Comparison of ENCODE assay signal across 8 cellular contexts in genomic region chr14:87888136-87888999, GRCh38.
DNase-seq lines count a peak whose midpoint lies in the region; ATAC-seq and TF ChIP-seq lines count a peak whose summit lies in the region.

No MANE protein-coding gene starts in this region.

- H4K8ac ChIP-seq in mesenchymal stem cell (ENCODE audit: low read length): no peak overlapping the region

- no peaks in the 10 kb centered on the region for H3K79me1 ChIP-seq in mesenchymal stem cell (replicated peaks; ENCODE audit: low read length, poor library complexity, severe bottlenecking)

- H3K9me3 ChIP-seq in breast epithelium (no peaks in the 10 kb centered on the region), mesenchymal stem cell (ENCODE audit: control insufficient read depth, low read length) (no peaks in the 10 kb centered on the region), spleen (no peaks in the 10 kb centered on the region)

- H2BK12ac ChIP-seq in mesenchymal stem cell (ENCODE audit: low read length in 2 of 2): no peak overlapping the region

- no peak overlapping the region for H3K27ac ChIP-seq in breast epithelium
- no peak overlapping the region for H3K27ac ChIP-seq in HL-60 (replicated peaks)
- no peak overlapping the region for H3K27ac ChIP-seq in mesenchymal stem cell (ENCODE audit: low read length, poor library complexity, severe bottlenecking)
- no peak overlapping the region for H3K27ac ChIP-seq in spleen

- no peak overlapping the region for H2BK15ac ChIP-seq in mesenchymal stem cell (ENCODE audit: low read depth, poor library complexity, severe bottlenecking)

- no peak overlapping the region for H2AFZ ChIP-seq in mesenchymal stem cell (ENCODE audit: low read depth, low read length)

- H2BK5ac ChIP-seq in mesenchymal stem cell (ENCODE audit: low read depth, low read length, poor library complexity, severe bottlenecking): no peak overlapping the region

- H3K4me3 ChIP-seq in breast epithelium (no peak overlapping the region), HL-60 (replicated peaks; ENCODE audit: insufficient read depth, low read length) (no peak overlapping the region), mesenchymal stem cell (ENCODE audit: insufficient read depth in 1 of 2, low read depth in 1 of 2, low read length in 2 of 2) (peak overlapping the region in 1 of 2 experiments; percentile 42), spleen (no peak overlapping the region)

- no peak overlapping the region for H2BK120ac ChIP-seq in mesenchymal stem cell (ENCODE audit: low read depth, low read length)

- no peak overlapping the region for H3K27ac Mint-ChIP-seq in MCF 10A (ENCODE audit: low read depth, unreplicated experiment)
- H3K27ac Mint-ChIP-seq in activated T-cell treated with anti-CD3 and anti-CD28 coated beads, Interleukin-2, amount 50 U/mL, for 72 hours: no peak overlapping the region

- H3K36me3 ChIP-seq in breast epithelium (no peaks in the 10 kb centered on the region), mesenchymal stem cell (ENCODE audit: control insufficient read depth in 1 of 2, insufficient read depth in 2 of 2, low read depth in 1 of 2, low read length in 2 of 2) (no peaks in the 10 kb centered on the region), spleen (no peaks in the 10 kb centered on the region)

- no peak overlapping the region for H3K4ac ChIP-seq in mesenchymal stem cell (ENCODE audit: low read depth in 1 of 2, low read length in 2 of 2)

- H3K27me3 Mint-ChIP-seq in MCF 10A (ENCODE audit: insufficient read depth, unreplicated experiment): no peaks in the 10 kb centered on the region
- H3K27me3 Mint-ChIP-seq in activated T-cell treated with anti-CD3 and anti-CD28 coated beads, Interleukin-2, amount 50 U/mL, for 72 hours (ENCODE audit: low read depth): peaks cover 15% of the 10 kb centered on the region

- DNase-seq in MCF 10A (ENCODE audit: unreplicated experiment): peak; percentile 44
- no peak for DNase-seq in breast epithelium (ENCODE audit: low spot score in 2 of 2)
- peak in 1 of 2 experiments; percentile 28 for DNase-seq in HL-60 (ENCODE audit: low read depth in 1 of 2, low spot score in 1 of 2)
- DNase-seq in activated T-cell treated with anti-CD3 and anti-CD28 coated beads, Interleukin-2, amount 50 U/mL, for 72 hours: peak; percentile 25 to 42
- no peak for DNase-seq in mesenchymal stem cell
- DNase-seq in spleen: no peak
- no peak for DNase-seq in SHP77 treated with DMSO at 0.1 percent for 48 hours (lab: John Stamatoyannopoulos, UW)
- DNase-seq in NCI-H2081 treated with DMSO at 0.1 percent for 48 hours (lab: John Stamatoyannopoulos, UW): no peak

- POLR2A ChIA-PET in MCF 10A (lab: Yijun Ruan, JAX): no interaction called here

- no TSS peak for BruUV-seq in MCF 10A (replicated peaks; lab: Mats Ljungman, UMichigan)

- H3K23ac ChIP-seq in mesenchymal stem cell (ENCODE audit: low read length in 2 of 2): no peak overlapping the region

- no peaks in the 10 kb centered on the region for H3K9me3 Mint-ChIP-seq in MCF 10A (ENCODE audit: unreplicated experiment)
- H3K9me3 Mint-ChIP-seq in activated T-cell treated with anti-CD3 and anti-CD28 coated beads, Interleukin-2, amount 50 U/mL, for 72 hours: no peaks in the 10 kb centered on the region

- H4K91ac ChIP-seq in mesenchymal stem cell (ENCODE audit: low read length): no peak overlapping the region

- no peak for TF ChIP-seq POLR2A in breast epithelium (IDR thresholded peaks at IDR 0.05)
- no peak for TF ChIP-seq POLR2A in spleen (IDR thresholded peaks at IDR 0.05)

- intact Hi-C loops in MCF 10A (cut with micrococcal nuclease): no loop called here
- intact Hi-C loops in breast epithelium (cut with DNase I; ENCODE audit: low total_unique reads): no loop called here
- intact Hi-C loops in spleen (cut with DNase I; ENCODE audit: low total_unique reads): no loop called here

- no peaks in the 10 kb centered on the region for H3K4me1 Mint-ChIP-seq in MCF 10A (ENCODE audit: insufficient read depth, unreplicated experiment)
- H3K4me1 Mint-ChIP-seq in activated T-cell treated with anti-CD3 and anti-CD28 coated beads, Interleukin-2, amount 50 U/mL, for 72 hours (ENCODE audit: low read depth): no peaks in the 10 kb centered on the region

- H3K9ac ChIP-seq in mesenchymal stem cell (ENCODE audit: low read length): peak overlapping the region; percentile 71

- H3K14ac ChIP-seq in mesenchymal stem cell (ENCODE audit: low read length in 2 of 2): no peak overlapping the region

- H3K4me2 ChIP-seq in mesenchymal stem cell (ENCODE audit: low read length, poor library complexity, severe bottlenecking): no peak overlapping the region

- WGBS in mesenchymal stem cell: 75% methylated on average over 17 of the region's 20 CpGs
- WGBS in spleen, 5 donors: 67 to 74% (median 69%) methylated on average over 20 of the region's 20 CpGs

- H3K18ac ChIP-seq in mesenchymal stem cell (ENCODE audit: low read depth in 1 of 2, low read length in 2 of 2): no peak overlapping the region

- no peak overlapping the region for H3K4me3 Mint-ChIP-seq in MCF 10A (ENCODE audit: unreplicated experiment)
- H3K4me3 Mint-ChIP-seq in activated T-cell treated with anti-CD3 and anti-CD28 coated beads, Interleukin-2, amount 50 U/mL, for 72 hours: no peak overlapping the region

- H3K36me3 Mint-ChIP-seq in MCF 10A (ENCODE audit: insufficient read depth, unreplicated experiment): no peaks in the 10 kb centered on the region
- H3K36me3 Mint-ChIP-seq in activated T-cell treated with anti-CD3 and anti-CD28 coated beads, Interleukin-2, amount 50 U/mL, for 72 hours (ENCODE audit: insufficient read depth in 2 of 2): no peaks in the 10 kb centered on the region

- no peak overlapping the region for H2AK5ac ChIP-seq in mesenchymal stem cell (ENCODE audit: low read length, severe bottlenecking)

- H3K27me3 ChIP-seq in breast epithelium (no peaks in the 10 kb centered on the region), HL-60 (ENCODE audit: insufficient read depth, poor library complexity, severe bottlenecking) (no peaks in the 10 kb centered on the region), mesenchymal stem cell (ENCODE audit: control insufficient read depth in 1 of 2, insufficient read depth in 1 of 2, low read length in 2 of 2) (no peaks in the 10 kb centered on the region), spleen (replicated peaks in 1 of 7) (no peaks in the 10 kb centered on the region)

- TF ChIP-seq CTCF in MCF 10A (IDR thresholded peaks at IDR 0.05; ENCODE audit: unreplicated experiment) (peak; percentile 49), breast epithelium (IDR thresholded peaks at IDR 0.05) (no peak), HL-60 (IDR thresholded peaks at IDR 0.05; ENCODE audit: insufficient read depth, low read length) (peak; percentile 43), spleen (IDR thresholded peaks at IDR 0.05 in 8 of 11, conservative IDR thresholded peaks at IDR 0.05 in 3 of 11) (peak in 4 of 11 experiments; percentile 12 to 33 (median 28))

- CTCF ChIA-PET in MCF 10A (lab: Yijun Ruan, JAX): interaction anchor here (0.7 kb wide), 1 partner anchor 239 kb away, joined by 3 read pairs; no protein-coding TSS in a partner anchor

- ATAC-seq in activated T-cell treated with anti-CD3 and anti-CD28 coated beads, Interleukin-2, amount 50 U/mL, for 72 hours (replicated peaks in 1 of 2): no peak

- no peaks in the 10 kb centered on the region for H3K4me1 ChIP-seq in breast epithelium
- H3K4me1 ChIP-seq in mesenchymal stem cell (ENCODE audit: control insufficient read depth, insufficient read depth, low read depth, low read length): no peaks in the 10 kb centered on the region
- H3K4me1 ChIP-seq in spleen: no peaks in the 10 kb centered on the region

Comparison
In these comparisons a context has a peak if more than half of its experiments do, and no peak if none do; other contexts are left out.
1. DNase-seq: peak in MCF 10A (single experiment) and activated T-cell treated with anti-CD3 and anti-CD28 coated beads, Interleukin-2, amount 50 U/mL, for 72 hours (2 of 2); none in breast epithelium (0 of 2), mesenchymal stem cell (single experiment), spleen (single experiment), SHP77 treated with DMSO at 0.1 percent for 48 hours (single experiment) and NCI-H2081 treated with DMSO at 0.1 percent for 48 hours (single experiment).
2. CTCF ChIP-seq: peak in MCF 10A (single experiment) and HL-60 (single experiment); none in breast epithelium (0 of 3).